In the genomic region with DNA sequence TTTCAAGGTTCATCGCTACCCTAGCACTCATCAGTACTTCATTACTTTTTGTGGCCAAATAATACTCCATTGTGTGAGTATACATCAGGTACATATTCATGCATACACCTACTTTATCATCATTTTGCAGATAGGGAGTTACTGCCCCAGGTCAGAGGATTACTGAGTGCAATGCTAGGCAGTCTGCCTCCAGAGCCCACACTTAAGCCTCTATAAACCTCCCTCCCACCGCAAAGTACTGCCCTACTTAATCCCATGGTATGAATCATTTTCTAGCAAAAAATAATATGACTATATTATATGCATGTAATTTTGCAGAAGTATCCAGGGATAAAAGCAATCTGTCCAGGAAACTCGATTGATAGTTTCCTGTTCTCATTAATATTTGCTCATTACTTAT, we compare ENCODE assay signal across 25 cellular contexts.
"Had no signal": no experiment of that assay in that cellular context is flagged by ENCODE, and none has a peak within 500 bp of the region (broad histone marks: within the 10 kb centered on the region; RNA-seq: fewer than 3 reads in every experiment).

No MANE protein-coding gene starts in this region.

- H3K79me2 ChIP-seq: hepatocyte had no signal

- ATAC-seq: foreskin keratinocyte; gastroesophageal sphincter; heart left ventricle; left lobe of liver; natural killer cell; pancreas; right lobe of liver; stimulated activated effector memory CD8-positive, alpha-beta T cell treated with anti-CD3 and anti-CD28 coated beads, Interleukin-12 subunit alpha, Interleukin-12 subunit beta, amount 100 ng/mL, for 72 hours had no signal

- H3K4me3 ChIP-seq: esophagus muscularis mucosa, gastroesophageal sphincter, heart left ventricle, hepatocyte, lung, pancreas, right lobe of liver, stomach, thyroid gland, vagina had no signal

- H3K27ac Mint-ChIP-seq: dendritic cell treated with granulocyte-macrophage colony-stimulating factor and Interleukin-4, amounts not matched to agents 40 ng/mL and 50 ng/mL, for 4 days; endodermal cell; memory B cell; natural killer cell; stimulated activated effector memory CD8-positive, alpha-beta T cell treated with anti-CD3 and anti-CD28 coated beads, Interleukin-12 subunit alpha, Interleukin-12 subunit beta, amount 100 ng/mL, for 72 hours had no signal

- H3K27me3 ChIP-seq: esophagus muscularis mucosa, foreskin keratinocyte, heart left ventricle, pancreas, right lobe of liver, thyroid gland, vagina had no signal

- H3K4me3 Mint-ChIP-seq: dendritic cell treated with granulocyte-macrophage colony-stimulating factor and Interleukin-4, amounts not matched to agents 40 ng/mL and 50 ng/mL, for 4 days; endodermal cell; memory B cell; natural killer cell; stimulated activated effector memory CD8-positive, alpha-beta T cell treated with anti-CD3 and anti-CD28 coated beads, Interleukin-12 subunit alpha, Interleukin-12 subunit beta, amount 100 ng/mL, for 72 hours had no signal

- H3K27ac ChIP-seq: epithelial cell of prostate, esophagus muscularis mucosa, foreskin keratinocyte, gastroesophageal sphincter, heart left ventricle, hepatocyte, pancreas, right lobe of liver, stomach, thyroid gland, vagina had no signal

- H3K9me3 ChIP-seq: esophagus muscularis mucosa, gastroesophageal sphincter, heart left ventricle, pancreas, right lobe of liver, stomach, thyroid gland, vagina had no signal

- H2AFZ ChIP-seq: hepatocyte had no signal

- H3K36me3 Mint-ChIP-seq: memory B cell; natural killer cell; stimulated activated effector memory CD8-positive, alpha-beta T cell treated with anti-CD3 and anti-CD28 coated beads, Interleukin-12 subunit alpha, Interleukin-12 subunit beta, amount 100 ng/mL, for 72 hours had no signal

- H3K36me3 ChIP-seq: esophagus muscularis mucosa, gastroesophageal sphincter, heart left ventricle, pancreas, right lobe of liver, stomach, thyroid gland, vagina had no signal

- H3K4me1 Mint-ChIP-seq: endodermal cell; natural killer cell; stimulated activated effector memory CD8-positive, alpha-beta T cell treated with anti-CD3 and anti-CD28 coated beads, Interleukin-12 subunit alpha, Interleukin-12 subunit beta, amount 100 ng/mL, for 72 hours had no signal

- H3K4me2 ChIP-seq: hepatocyte had no signal

- H3K4me1 ChIP-seq: esophagus muscularis mucosa, foreskin keratinocyte, gastroesophageal sphincter, heart left ventricle, pancreas, right lobe of liver, stomach, thyroid gland, vagina had no signal

- DNase-seq: effector CD8-positive, alpha-beta T cell; endodermal cell; foreskin keratinocyte; heart left ventricle; kidney; natural killer cell; pancreas; retina; right lobe of liver; stimulated activated CD4-positive, alpha-beta T cell treated with anti-CD3 and anti-CD28 coated beads, Interleukin-2, amount 100 ng/mL, for 24 hours; stimulated activated CD4-positive, alpha-beta T cell treated with anti-CD3 and anti-CD28 coated beads, Interleukin-4, amount 100 ng/mL, for 24 hours; stimulated activated naive CD4-positive, alpha-beta T cell treated with Interleukin-2 at 50 U/mL for 16 hours; stomach; thyroid gland; trophoblast cell had no signal

- H3K27me3 Mint-ChIP-seq: memory B cell had no signal
